ENCODE assay signal across 9 cellular contexts in genomic region chr9:34592895-34593601, GRCh38. TPM values are rescaled to one million over a fixed set of nuclear protein-coding genes. Genes with fewer than 3 reads are reported as not detected.
DNase-seq lines count a peak whose midpoint lies in the region; FAIRE-seq and TF ChIP-seq lines count a peak whose summit lies in the region.
"Had no signal": no experiment of that assay in that cellular context is flagged by ENCODE, and none has a peak within 500 bp of the region (broad histone marks: within the 10 kb centered on the region; RNA-seq: fewer than 3 reads in every experiment).

No MANE protein-coding gene starts in this region.

- H3K27me3 Mint-ChIP-seq in IgD-negative memory B cell (peaks cover 49% of the 10 kb centered on the region), Calu3 (ENCODE audit: unreplicated experiment) (peaks cover 85% of the 10 kb centered on the region)

- no peak for FAIRE-seq in H54 (lab: Jason Lieb, UNC)

- CTCF ChIA-PET in Calu3 (lab: Charles Lee), result interaction anchor here (2.3 kb wide), 1 partner anchor 45 kb away, joined by 22 read pairs; no protein-coding TSS in a partner anchor

- DNase-seq in Ammon's horn (ENCODE audit: low spot score), result peak; percentile 68
- DNase-seq in epithelial cell of esophagus (ENCODE audit: low read depth), result peak; percentile 53
- DNase-seq in middle frontal gyrus (ENCODE audit: extremely low spot score, low spot score), result peak; percentile 11
- no peak for DNase-seq in Calu3
- DNase-seq in NCI-H2029 treated with DMSO at 0.1 percent for 48 hours (lab: John Stamatoyannopoulos, UW), result no peak
- DNase-seq in H54 (ENCODE audit: insufficient read length, low spot score), result no peak
- DNase-seq in activated naive CD4-positive, alpha-beta T cell treated with anti-CD3 and anti-CD28 coated beads, Interleukin-2, amount 50 U/mL, for 16 hours, result no peak

- H3K4me1 Mint-ChIP-seq in IgD-negative memory B cell, result peaks cover 0 to 23% (median 19%) of the 10 kb centered on the region in 3 donors
- no peaks in the 10 kb centered on the region for H3K4me1 Mint-ChIP-seq in Calu3 (ENCODE audit: low read depth, unreplicated experiment)

- H3K4me3 ChIP-seq in epithelial cell of esophagus (ENCODE audit: low read length), result no peak overlapping the region
- H3K4me3 ChIP-seq: adrenal gland had no signal

- H3K36me3 Mint-ChIP-seq in IgD-negative memory B cell, result peaks cover 2% of the 10 kb centered on the region
- H3K36me3 Mint-ChIP-seq in Calu3 (ENCODE audit: insufficient read depth, unreplicated experiment), result peaks cover 6% of the 10 kb centered on the region

- H3K4me3 Mint-ChIP-seq in IgD-negative memory B cell (peak overlapping the region in 3 of 4 donors; percentile 37 to 87 (median 54)), Calu3 (ENCODE audit: low read depth, unreplicated experiment) (no peak overlapping the region)

- TF ChIP-seq POLR2A in H54 (IDR thresholded peaks at IDR 0.05; ENCODE audit: low read depth, low read length), result no peak

- TF ChIP-seq CTCF in epithelial cell of esophagus (IDR thresholded peaks at IDR 0.05; ENCODE audit: insufficient read depth, low read depth, low read length, missing control alignments), result no peak
- no peak for TF ChIP-seq CTCF in Calu3 (IDR thresholded peaks at IDR 0.05; ENCODE audit: unreplicated experiment)

- intact Hi-C loops in Calu3 (cut with micrococcal nuclease; ENCODE audit: unreplicated experiment), result loop anchor here (5.0 to 10.0 kb wide), 3 partner anchors 46 to 188 kb away; no protein-coding TSS in a partner anchor

- H3K27ac Mint-ChIP-seq in IgD-negative memory B cell (no peak overlapping the region), Calu3 (ENCODE audit: unreplicated experiment) (no peak overlapping the region)

- H3K9me3 Mint-ChIP-seq in IgD-negative memory B cell (no peaks in the 10 kb centered on the region), Calu3 (ENCODE audit: low read depth, unreplicated experiment) (no peaks in the 10 kb centered on the region)

- no TSS peak for BruUV-seq in Calu3 (replicated peaks; lab: Mats Ljungman, UMichigan)

RNA-seq across cellular contexts. Expression of gene CNTFR, which starts 3.5 kb away (rescaled TPM):
- polyA plus RNA-seq in IgD-negative memory B cell, result not detected
- total RNA-seq in Calu3 (2022), result 0.44 TPM in 1 of 2 replicates, not detected in the other

RNA-seq across cellular contexts. Expression of gene RPP25L, which starts 18.8 kb away (rescaled TPM):
- polyA plus RNA-seq in IgD-negative memory B cell, result 48.4 TPM
- total RNA-seq in Calu3 (2022), result 17.6 and 19.9 TPM in 2 replicates

RNA-seq across cellular contexts. Expression of gene DCTN3, which starts 27.2 kb away (rescaled TPM):
- 113 TPM for polyA plus RNA-seq in IgD-negative memory B cell
- 50.8 and 51.8 TPM in 2 replicates for total RNA-seq in Calu3 (2022)

RNA-seq across cellular contexts. Expression of gene ARID3C, which starts 35.8 kb away (rescaled TPM):
- not detected for polyA plus RNA-seq in IgD-negative memory B cell
- total RNA-seq in Calu3 (2022), result not detected in 2 replicates
- total RNA-seq: adrenal gland had no signal
- polyA plus RNA-seq: adrenal gland had no signal

RNA-seq across cellular contexts. Expression of gene SIGMAR1, which starts 44.5 kb away (rescaled TPM):
- 63.1 TPM for polyA plus RNA-seq in IgD-negative memory B cell
- total RNA-seq in Calu3 (2022), result 65.6 and 80.1 TPM in 2 replicates

Comparison
In these comparisons a context has a peak if more than half of its experiments do, and no peak if none do; other contexts are left out.
1. DNase-seq: peak in Ammon's horn (single experiment), epithelial cell of esophagus (single experiment) and middle frontal gyrus (single experiment); none in Calu3 (single experiment), NCI-H2029 treated with DMSO at 0.1 percent for 48 hours (single experiment), H54 (single experiment) and activated naive CD4-positive, alpha-beta T cell treated with anti-CD3 and anti-CD28 coated beads, Interleukin-2, amount 50 U/mL, for 16 hours (single experiment).